Comparison of ENCODE assay signal across 15 cellular contexts in genomic region chr22:46457502-46458488, GRCh38.
DNase-seq lines count a peak whose midpoint lies in the region; ATAC-seq lines count a peak whose summit lies in the region.
"Had no signal": no experiment of that assay in that cellular context is flagged by ENCODE, and none has a peak within 500 bp of the region (broad histone marks: within the 10 kb centered on the region; RNA-seq: fewer than 3 reads in every experiment).

No MANE protein-coding gene starts in this region.

- H3K4me2 ChIP-seq in BLaER1 = peak overlapping the region; percentile 91

- no peaks in the 10 kb centered on the region for H4K20me1 ChIP-seq in BLaER1

- ATAC-seq in GM18519 (IDR thresholded peaks at IDR 0.05; ENCODE audit: low FRiP score, unreplicated experiment) (no peak), HG03039 (IDR thresholded peaks at IDR 0.05; ENCODE audit: unreplicated experiment) (no peak)
- ATAC-seq: activated CD4-positive, alpha-beta T cell treated with anti-CD3 and anti-CD28 coated beads for 36 hours had no signal

- peak; percentile 5 for DNase-seq in LHCN-M2 (ENCODE audit: low read depth)
- DNase-seq in ecto neural progenitor cell (ENCODE audit: low spot score) = peak; percentile 66
- DNase-seq in myocyte (ENCODE audit: low read depth) = peak; percentile 36
- DNase-seq in stimulated activated CD4-positive, alpha-beta T cell treated with anti-CD3 and anti-CD28 coated beads, Interleukin-2, amount 100 ng/mL, for 24 hours = no peak
- no peak for DNase-seq in NCI-H345 treated with DMSO at 0.1 percent for 48 hours (lab: John Stamatoyannopoulos, UW; ENCODE audit: unreplicated experiment)
- DNase-seq: activated CD4-positive, alpha-beta T cell treated with anti-CD3 and anti-CD28 coated beads for 36 hours; activated effector memory CD4-positive, alpha-beta T cell treated with Interleukin-2 at 50 U/mL for 16 hours; central memory CD4-positive, alpha-beta T cell; esophagus squamous epithelium; immature natural killer cell; NCI-H1105; stimulated activated CD4-positive, alpha-beta T cell treated with anti-CD3 and anti-CD28 coated beads, Interleukin-12 subunit alpha, Interleukin-12 subunit beta, amount 100 ng/mL, for 4 hours had no signal

- H3K27me3 ChIP-seq in BLaER1 = peaks cover 15% of the 10 kb centered on the region; the same call in 1 of the 2 replicates

- peaks cover 89% of the 10 kb centered on the region for H3K4me1 ChIP-seq in BLaER1

- H3K27ac ChIP-seq in BLaER1 = peak overlapping the region; percentile 59
- H3K27ac ChIP-seq: esophagus squamous epithelium had no signal

- no peaks in the 10 kb centered on the region; the same call in 1 of the 2 replicates for H3K36me3 ChIP-seq in BLaER1

- peak overlapping the region; percentile 26; the same call in 1 of the 2 replicates for H3K4me3 ChIP-seq in BLaER1
- H3K4me3 ChIP-seq: esophagus squamous epithelium had no signal

- 0 out of 2 replicates have a peak overlapping the region, but pooled peaks have one; percentile 3 for H3K9ac ChIP-seq in BLaER1

- no peaks in the 10 kb centered on the region for H3K9me3 ChIP-seq in BLaER1
- H3K9me3 ChIP-seq: esophagus squamous epithelium had no signal

Comparison
In these comparisons a context has a peak if more than half of its experiments do, and no peak if none do; other contexts are left out.
1. DNase-seq: peak in LHCN-M2 (single experiment), ecto neural progenitor cell (single experiment) and myocyte (single experiment); none in stimulated activated CD4-positive, alpha-beta T cell treated with anti-CD3 and anti-CD28 coated beads, Interleukin-2, amount 100 ng/mL, for 24 hours (0 of 2) and NCI-H345 treated with DMSO at 0.1 percent for 48 hours (single experiment).